ENCODE assay signal across 1 cellular context in the genomic region with DNA sequence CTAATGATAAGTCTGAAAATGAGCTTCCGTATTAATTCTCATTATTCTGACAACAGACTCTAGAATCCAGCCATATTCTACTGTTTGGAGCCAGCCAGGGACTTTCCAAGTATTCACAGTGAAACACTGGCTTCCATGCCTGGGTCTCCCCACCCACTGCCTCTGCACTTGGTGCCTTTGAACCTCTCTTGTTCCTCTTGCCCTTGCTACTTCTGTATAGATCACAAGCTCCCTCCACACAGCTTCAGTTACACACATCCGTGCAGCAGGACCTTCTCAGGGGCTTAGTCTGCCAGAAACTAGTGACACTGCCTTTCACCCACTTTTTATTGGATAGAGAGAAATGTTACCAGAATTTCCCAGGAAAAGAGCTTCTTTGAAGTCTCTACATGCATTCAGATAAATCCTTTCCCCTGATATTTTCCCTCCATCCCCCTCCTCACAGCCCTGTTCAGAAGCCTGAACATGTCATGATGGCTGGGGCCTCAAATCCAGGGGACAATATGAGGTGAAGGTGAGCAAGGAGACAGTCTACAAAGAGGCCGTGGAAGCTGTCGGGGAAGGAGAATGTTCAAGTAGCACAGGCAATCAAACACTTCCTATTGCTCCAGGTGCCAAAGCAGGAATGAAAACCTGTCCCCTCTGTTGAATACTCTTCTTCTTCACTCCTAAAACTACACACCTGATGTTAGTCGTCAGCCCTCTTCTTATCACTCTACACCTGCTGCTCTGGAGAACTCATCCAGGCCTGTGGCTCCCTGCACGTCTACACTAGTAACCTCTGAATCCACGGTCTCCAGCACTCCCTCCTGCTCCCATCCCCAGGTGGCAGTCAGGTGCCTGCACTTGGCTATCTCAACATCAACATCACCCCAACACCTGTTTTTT.
TF ChIP-seq lines count a peak whose summit lies in the region.

No MANE protein-coding gene starts in this region.

TF ChIP-seq in WTC11, 78 proteins besides CTCF, POLR2A, EP300 and RAD21 (continued from another document):
- no peak for TF ChIP-seq ZNF532 (CRISPR knock-in tag; IDR thresholded peaks at IDR 0.05; ENCODE audit: borderline replicate concordance)
